ENCODE assay signal across 17 cellular contexts in the genomic region with DNA sequence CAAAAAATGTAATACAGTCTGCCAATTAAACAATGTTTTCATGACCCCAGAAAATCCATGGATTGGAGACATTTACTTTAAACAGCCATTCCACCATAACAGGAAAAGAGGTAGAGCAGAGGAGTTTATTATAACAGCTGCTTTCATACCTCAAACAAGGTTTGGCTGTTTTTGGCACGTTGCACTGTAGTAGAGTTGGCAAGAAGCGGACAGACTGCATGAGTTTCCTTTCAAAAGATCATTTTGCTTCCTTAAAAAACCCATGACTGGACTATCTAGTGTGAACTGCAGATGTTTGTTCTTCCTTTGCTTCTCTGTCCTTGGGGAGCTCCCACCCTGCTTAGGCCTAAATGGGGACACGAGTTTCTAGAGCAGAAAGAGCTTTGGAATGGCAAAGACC.
DNase-seq lines count a peak whose midpoint lies in the region; ATAC-seq and TF ChIP-seq lines count a peak whose summit lies in the region.
"Had no signal": no experiment of that assay in that cellular context is flagged by ENCODE, and none has a peak within 500 bp of the region (broad histone marks: within the 10 kb centered on the region; RNA-seq: fewer than 3 reads in every experiment).

No MANE protein-coding gene starts in this region.

- peak overlapping the region; percentile 19 to 46 (median 37) for H3K27ac ChIP-seq in gastrocnemius medialis

- DNase-seq in LHCN-M2 (ENCODE audit: low read depth) (peak; percentile 61), dermis blood vessel endothelial cell (peak; percentile 21), inferior parietal cortex (ENCODE audit: extremely low spot score) (peak; percentile 15), gastrocnemius medialis (peak in 1 of 2 donors; percentile 25), ecto neural progenitor cell (ENCODE audit: low spot score) (no peak), H7 (no peak)
- no peak for DNase-seq in activated CD4-positive, alpha-beta T cell treated with anti-CD3 and anti-CD28 coated beads, Interleukin-2, amount 50 U/mL, for 1 hour
- DNase-seq: activated CD4-positive, alpha-beta T cell treated with anti-CD3 and anti-CD28 coated beads, Interleukin-2, amount 50 U/mL, for 4 hours; cortex of kidney; NCI-H1930; NCI-H510A treated with DMSO at 0.1 percent for 48 hours; stimulated activated naive B cell treated with anti-CD40 and anti-IgM and Interleukin-4, amounts not matched to agents 10 μg/mL and 1 μg/mL and 100 μg/mL, for 72 hours had no signal

- H3K9me3 ChIP-seq in gastrocnemius medialis = no peaks in the 10 kb centered on the region

- no peaks in the 10 kb centered on the region for H3K36me3 ChIP-seq in gastrocnemius medialis
- no peaks in the 10 kb centered on the region for H3K36me3 ChIP-seq in H7 (replicated peaks; ENCODE audit: control insufficient read depth, insufficient read depth, low read length)

- TF ChIP-seq CTCF in gastrocnemius medialis (IDR thresholded peaks at IDR 0.05 in 4 of 5, conservative IDR thresholded peaks at IDR 0.05 in 1 of 5) = no peak

- H3K27me3 ChIP-seq in gastrocnemius medialis = no peaks in the 10 kb centered on the region
- no peaks in the 10 kb centered on the region for H3K27me3 ChIP-seq in H7 (ENCODE audit: control insufficient read depth, insufficient read depth, low read length)

- peaks cover 0 to 6% of the 10 kb centered on the region in 2 donors for H3K4me1 ChIP-seq in gastrocnemius medialis

- intact Hi-C loops in gastrocnemius medialis (cut with DNase I; ENCODE audit: low total_unique reads) = loop anchor here (5.0 kb wide), 1 partner anchor 81 kb away; no protein-coding TSS in a partner anchor

- H3K4me3 ChIP-seq in gastrocnemius medialis = no peak overlapping the region
- H3K4me3 ChIP-seq in H7 (ENCODE audit: insufficient read depth, low read depth, low read length) = no peak overlapping the region
- H3K4me3 ChIP-seq: lung, SK-N-MC, smooth muscle cell had no signal

- no peak for TF ChIP-seq POLR2A in gastrocnemius medialis (IDR thresholded peaks at IDR 0.05)

- in situ Hi-C loops in gastrocnemius medialis (cut with MboI; ENCODE audit: low sequenced_read_pairs in 4 of 4) = no loop called here

- ATAC-seq in gastrocnemius medialis (peak; percentile 55 to 56), GM21825 (IDR thresholded peaks at IDR 0.05; ENCODE audit: unreplicated experiment) (no peak)
- ATAC-seq: esophagus mucosa; stimulated activated naive B cell treated with anti-CD40 and anti-IgM and Interleukin-4, amounts not matched to agents 10 μg/mL and 1 μg/mL and 100 μg/mL, for 72 hours had no signal

Comparison
In these comparisons a context has a peak if more than half of its experiments do, and no peak if none do; other contexts are left out.
1. DNase-seq: peak in LHCN-M2 (single experiment), dermis blood vessel endothelial cell (single experiment) and inferior parietal cortex (single experiment); none in ecto neural progenitor cell (single experiment), activated CD4-positive, alpha-beta T cell treated with anti-CD3 and anti-CD28 coated beads, Interleukin-2, amount 50 U/mL, for 1 hour (single experiment) and H7 (single experiment).